In the genomic region with DNA sequence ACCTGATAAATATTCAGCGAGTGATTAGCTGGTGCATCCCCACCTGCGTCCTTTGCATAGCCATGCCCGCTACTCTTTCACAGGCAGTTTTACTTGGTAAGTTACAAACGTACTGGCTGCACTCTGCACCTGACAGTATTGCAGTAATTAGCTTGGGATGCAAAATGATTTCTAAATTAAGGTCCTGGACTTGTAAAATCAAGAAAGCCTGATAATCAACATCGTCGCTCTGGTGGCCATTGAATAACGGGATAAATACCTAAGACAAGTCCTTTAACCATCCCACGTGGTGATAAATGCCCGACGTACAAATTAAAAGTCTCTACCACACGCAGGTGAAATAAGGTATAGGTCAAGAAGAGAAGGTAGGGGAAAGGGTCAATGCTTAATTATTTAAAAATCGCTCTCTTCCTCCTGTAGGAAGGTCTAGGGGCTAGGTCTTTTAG, we compare ENCODE assay signal across 10 cellular contexts. TPM values are rescaled to one million over a fixed set of nuclear protein-coding genes. Genes with fewer than 3 reads are reported as not detected.
A peak's percentile ranks its signal among the peaks of the same experiment; 100 is the strongest.
DNase-seq lines count a peak whose midpoint lies in the region; ATAC-seq and TF ChIP-seq lines count a peak whose summit lies in the region.
"Had no signal": no experiment of that assay in that cellular context is flagged by ENCODE, and none has a peak within 500 bp of the region (broad histone marks: within the 10 kb centered on the region; RNA-seq: fewer than 3 reads in every experiment).

No MANE protein-coding gene starts in this region.

- H3K9me3 Mint-ChIP-seq in natural killer cell treated with Interleukin-12 subunit alpha and Interleukin-12 subunit beta and Interleukin-15 and Interleukin-18, amount 100 ng/mL, for 72 hours = no peaks in the 10 kb centered on the region

- H3K36me3 Mint-ChIP-seq in natural killer cell treated with Interleukin-12 subunit alpha and Interleukin-12 subunit beta and Interleukin-15 and Interleukin-18, amount 100 ng/mL, for 72 hours = peaks cover 3% of the 10 kb centered on the region

- H3K4me3 ChIP-seq in BE2C (ENCODE audit: low read depth, low read length) (peak overlapping the region; percentile 72), LNCaP clone FGC (ENCODE audit: low read depth, low read length) (peak overlapping the region; percentile 66)

- peaks cover 7% of the 10 kb centered on the region for H3K27me3 ChIP-seq in BE2C

- ATAC-seq in natural killer cell treated with Interleukin-12 subunit alpha and Interleukin-12 subunit beta and Interleukin-15 and Interleukin-18, amount 100 ng/mL, for 72 hours = no peak

- H3K9me3 ChIP-seq in BE2C = no peaks in the 10 kb centered on the region

- TF ChIP-seq CTCF in BE2C (IDR thresholded peaks at IDR 0.05; ENCODE audit: low read depth, low read length) (no peak), LNCaP clone FGC (IDR thresholded peaks at IDR 0.05; ENCODE audit: control insufficient read depth, extremely low read depth, insufficient read depth) (no peak), GM13976 (IDR thresholded peaks at IDR 0.05; ENCODE audit: borderline replicate concordance, control extremely low read depth, extremely low read depth, insufficient read depth, missing control alignments) (no peak)

- H3K4me3 Mint-ChIP-seq in natural killer cell treated with Interleukin-12 subunit alpha and Interleukin-12 subunit beta and Interleukin-15 and Interleukin-18, amount 100 ng/mL, for 72 hours = peak overlapping the region; percentile 95

- no peaks in the 10 kb centered on the region for H3K36me3 ChIP-seq in BE2C

- peaks cover 22 to 32% of the 10 kb centered on the region in 2 donors for H3K4me1 Mint-ChIP-seq in natural killer cell treated with Interleukin-12 subunit alpha and Interleukin-12 subunit beta and Interleukin-15 and Interleukin-18, amount 100 ng/mL, for 72 hours (ENCODE audit: low read depth in 2 of 2)

- peak overlapping the region; percentile 72 to 88 for H3K27ac Mint-ChIP-seq in natural killer cell treated with Interleukin-12 subunit alpha and Interleukin-12 subunit beta and Interleukin-15 and Interleukin-18, amount 100 ng/mL, for 72 hours

- H3K4me1 ChIP-seq in BE2C = peaks cover 9% of the 10 kb centered on the region; the same call in 1 of the 2 replicates

- DNase-seq in BE2C (no peak), LNCaP clone FGC (ENCODE audit: low read depth) (no peak), dermis blood vessel endothelial cell (peak; percentile 15), GM13976 (ENCODE audit: low spot score) (no peak), NCI-H69 (lab: John Stamatoyannopoulos, UW) (no peak), NCI-H1694 (lab: John Stamatoyannopoulos, UW) (no peak)
- no peak for DNase-seq in natural killer cell treated with Interleukin-12 subunit alpha and Interleukin-12 subunit beta and Interleukin-15 and Interleukin-18, amount 100 ng/mL, for 72 hours (ENCODE audit: low spot score)
- DNase-seq in stimulated activated naive CD4-positive, alpha-beta T cell (lab: John Stamatoyannopoulos, UW) = no peak
- DNase-seq: stimulated activated CD4-positive, alpha-beta T cell treated with anti-CD3 and anti-CD28 coated beads, Interleukin-12 subunit alpha, Interleukin-12 subunit beta, amount 100 ng/mL, for 4 hours; T-helper 9 cell had no signal

- in situ Hi-C loops in GM13976 (cut with MboI; ENCODE audit: low sequenced_read_pairs, unreplicated experiment) = no loop called here

- peaks cover 0 to 11% of the 10 kb centered on the region in 2 donors for H3K27me3 Mint-ChIP-seq in natural killer cell treated with Interleukin-12 subunit alpha and Interleukin-12 subunit beta and Interleukin-15 and Interleukin-18, amount 100 ng/mL, for 72 hours

RNA-seq across cellular contexts. Expression of a gene that starts 1.0 kb away (rescaled TPM):
- 38.2 TPM for polyA plus RNA-seq in BE2C (2012; ENCODE audit: insufficient read depth, insufficient read length, low read depth)
- total RNA-seq in dermis blood vessel endothelial cell = 5.4 and 6.8 TPM in 2 replicates
- 10 to 100 TPM; 31.1 to 41.1 TPM for total RNA-seq in natural killer cell treated with Interleukin-12 subunit alpha and Interleukin-12 subunit beta and Interleukin-15 and Interleukin-18, amount 100 ng/mL, for 72 hours
